2 cellular contexts compared by ENCODE assay signal in the genomic region with DNA sequence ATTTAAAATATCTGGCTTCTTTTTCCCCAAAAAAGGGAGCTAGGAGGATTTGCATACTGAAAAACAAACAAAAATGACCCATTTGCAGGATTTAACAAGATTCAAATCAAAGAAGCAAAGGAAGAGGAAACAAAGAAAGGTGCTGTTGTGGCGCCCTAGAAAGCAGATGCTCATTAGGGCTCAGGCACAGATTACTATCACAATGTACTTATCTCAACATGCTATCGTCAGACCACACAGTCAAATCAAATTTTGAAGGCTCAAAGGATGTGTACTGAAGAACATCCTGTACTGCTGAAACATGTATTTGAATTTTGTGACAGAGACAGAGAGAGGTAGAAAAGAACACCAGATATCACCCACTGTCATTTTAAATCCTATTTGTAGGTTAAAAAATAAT.
TF ChIP-seq lines count a peak whose summit lies in the region.

No MANE protein-coding gene starts in this region.

TF ChIP-seq in liver, 16 proteins besides CTCF, POLR2A, EP300 and RAD21:
- TF ChIP-seq, protein P1, sequence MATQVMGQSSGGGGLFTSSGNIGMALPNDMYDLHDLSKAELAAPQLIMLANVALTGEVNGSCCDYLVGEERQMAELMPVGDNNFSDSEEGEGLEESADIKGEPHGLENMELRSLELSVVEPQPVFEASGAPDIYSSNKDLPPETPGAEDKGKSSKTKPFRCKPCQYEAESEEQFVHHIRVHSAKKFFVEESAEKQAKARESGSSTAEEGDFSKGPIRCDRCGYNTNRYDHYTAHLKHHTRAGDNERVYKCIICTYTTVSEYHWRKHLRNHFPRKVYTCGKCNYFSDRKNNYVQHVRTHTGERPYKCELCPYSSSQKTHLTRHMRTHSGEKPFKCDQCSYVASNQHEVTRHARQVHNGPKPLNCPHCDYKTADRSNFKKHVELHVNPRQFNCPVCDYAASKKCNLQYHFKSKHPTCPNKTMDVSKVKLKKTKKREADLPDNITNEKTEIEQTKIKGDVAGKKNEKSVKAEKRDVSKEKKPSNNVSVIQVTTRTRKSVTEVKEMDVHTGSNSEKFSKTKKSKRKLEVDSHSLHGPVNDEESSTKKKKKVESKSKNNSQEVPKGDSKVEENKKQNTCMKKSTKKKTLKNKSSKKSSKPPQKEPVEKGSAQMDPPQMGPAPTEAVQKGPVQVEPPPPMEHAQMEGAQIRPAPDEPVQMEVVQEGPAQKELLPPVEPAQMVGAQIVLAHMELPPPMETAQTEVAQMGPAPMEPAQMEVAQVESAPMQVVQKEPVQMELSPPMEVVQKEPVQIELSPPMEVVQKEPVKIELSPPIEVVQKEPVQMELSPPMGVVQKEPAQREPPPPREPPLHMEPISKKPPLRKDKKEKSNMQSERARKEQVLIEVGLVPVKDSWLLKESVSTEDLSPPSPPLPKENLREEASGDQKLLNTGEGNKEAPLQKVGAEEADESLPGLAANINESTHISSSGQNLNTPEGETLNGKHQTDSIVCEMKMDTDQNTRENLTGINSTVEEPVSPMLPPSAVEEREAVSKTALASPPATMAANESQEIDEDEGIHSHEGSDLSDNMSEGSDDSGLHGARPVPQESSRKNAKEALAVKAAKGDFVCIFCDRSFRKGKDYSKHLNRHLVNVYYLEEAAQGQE (IDR thresholded peaks at IDR 0.05): no peak
- TF ChIP-seq SP1 (IDR thresholded peaks at IDR 0.05): peak; percentile 20

TF ChIP-seq in HepG2, 621 proteins besides CTCF, POLR2A, EP300 and RAD21 (continued from another document):
- TF ChIP-seq ZSCAN29 (CRISPR knock-in tag; conservative IDR thresholded peaks at IDR 0.05) (no peak), AGO1 (IDR thresholded peaks at IDR 0.05; ENCODE audit: low read depth, low read length, poor library complexity, severe bottlenecking) (no peak), ZNF274 (CRISPR knock-in tag; IDR thresholded peaks at IDR 0.05) (no peak), DR1 (CRISPR knock-in tag; IDR thresholded peaks at IDR 0.05) (no peak), MAF1 (CRISPR knock-in tag; IDR thresholded peaks at IDR 0.05; ENCODE audit: borderline replicate concordance) (no peak), ZNF292 (CRISPR knock-in tag; IDR thresholded peaks at IDR 0.05; ENCODE audit: borderline replicate concordance, low read depth) (no peak)
TF ChIP-seq in HepG2: peak in this region for 0.
